1 cellular context compared by ENCODE assay signal in genomic region chr15:98649621-98649995, GRCh38.
TF ChIP-seq lines count a peak whose summit lies in the region.

No MANE protein-coding gene starts in this region.

TF ChIP-seq in H1, 55 proteins besides CTCF, POLR2A, EP300 and RAD21:
- TF ChIP-seq ASH2L (IDR thresholded peaks at IDR 0.05; ENCODE audit: low read length) (peak; percentile 8), SUZ12 (IDR thresholded peaks at IDR 0.05; ENCODE audit: low read length) (0 out of 2 replicates have a peak, but pooled peaks have one; percentile 8), PHF8 (conservative IDR thresholded peaks at IDR 0.05; ENCODE audit: low read depth, low read length) (peak; percentile 28; the same call in 1 of the 2 replicates), ZNF274 (IDR thresholded peaks at IDR 0.05; ENCODE audit: borderline replicate concordance, extremely low read depth, low read length) (no peak), SIN3A (conservative IDR thresholded peaks at IDR 0.05 in 1 of 2, IDR thresholded peaks at IDR 0.05 in 1 of 2; ENCODE audit: low read depth in 1 of 2, low read length in 2 of 2) (peak in 1 of 2 experiments; percentile 48; a peak in 1 of 4 replicates), TAF7 (optimal IDR thresholded peaks at IDR 0.05; ENCODE audit: borderline replicate concordance, low read depth, low read length) (no peak)
